In genomic region chr5:132299901-132300300, GRCh38 we compare ENCODE assay signal across 1 cellular context.
TF ChIP-seq lines count a peak whose summit lies in the region.

No MANE protein-coding gene starts in this region.

TF ChIP-seq in SK-N-SH, 30 proteins besides CTCF, POLR2A, EP300 and RAD21 (continued from another document):
- TF ChIP-seq PBX3 (IDR thresholded peaks at IDR 0.05): peak; percentile 37; the same call in 1 of the 2 replicates
- no peak for TF ChIP-seq FOSL2 (IDR thresholded peaks at IDR 0.05; ENCODE audit: borderline replicate concordance, low read depth)
TF ChIP-seq in SK-N-SH: peak in this region for 1.
